8 cellular contexts compared by ENCODE assay signal in genomic region chr7:142587578-142588191, GRCh38.
A peak's percentile ranks its signal among the peaks of the same experiment; 100 is the strongest.
DNase-seq lines count a peak whose midpoint lies in the region; TF ChIP-seq lines count a peak whose summit lies in the region.

No MANE protein-coding gene starts in this region.

- H3K9ac ChIP-seq in H9 (ENCODE audit: extremely low read depth, insufficient read length, low read length) (no peak overlapping the region), Karpas-422 (ENCODE audit: low read length) (no peak overlapping the region)

- no peak overlapping the region for H3K4me3 Mint-ChIP-seq in H9
- no peak overlapping the region for H3K4me3 Mint-ChIP-seq in activated CD4-positive, alpha-beta memory T cell treated with anti-CD3 and anti-CD28 coated beads for 36 hours

- no peak overlapping the region for H4K8ac ChIP-seq in H9 (replicated peaks; ENCODE audit: insufficient read length, low read depth, low read length)

- H4K91ac ChIP-seq in H9 (ENCODE audit: insufficient read length, low read depth, low read length): no peak overlapping the region

- no peaks in the 10 kb centered on the region for H3K27me3 ChIP-seq in H9 (ENCODE audit: insufficient read depth, low read length)
- no peaks in the 10 kb centered on the region for H3K27me3 ChIP-seq in Karpas-422 (ENCODE audit: low read length)
- no peaks in the 10 kb centered on the region for H3K27me3 ChIP-seq in iPS DF 6.9 (ENCODE audit: control insufficient read depth, insufficient read depth, low read length)

- CTCF ChIA-PET in activated CD4-positive, alpha-beta memory T cell treated with anti-CD3 and anti-CD28 coated beads for 36 hours (lab: Charles Lee): interaction anchor here (0.7 to 2.8 kb wide), 20 partner anchors 9 to 373 kb away, joined by 3 to 22 read pairs (median 3); no protein-coding TSS in a partner anchor

- H2AFZ ChIP-seq in H9 (ENCODE audit: low read length) (peak overlapping the region; percentile 98), Karpas-422 (ENCODE audit: low read length) (no peak overlapping the region)

- WGBS in H9 (ENCODE audit: extremely low coverage, insufficient read length, low lambda C conversion rate): no CpG with 5 or more reads among the region's 5 CpGs
- WGBS in iPS DF 6.9 (ENCODE audit: insufficient coverage, insufficient read length): no CpG with 5 or more reads among the region's 5 CpGs

- H4K5ac ChIP-seq in H9 (ENCODE audit: insufficient read length, low read depth, low read length): no peak overlapping the region

- H2BK12ac ChIP-seq in H9 (ENCODE audit: insufficient read length, low read depth, low read length): no peak overlapping the region

- TF ChIP-seq CTCF in GM10266 (IDR thresholded peaks at IDR 0.05; ENCODE audit: control insufficient read depth, insufficient read depth, low read depth, missing control alignments) (peak; percentile 75), H9 (conservative IDR thresholded peaks at IDR 0.05) (peak; percentile 85)

- H4K20me1 ChIP-seq in H9 (ENCODE audit: control insufficient read depth, insufficient read depth, insufficient read length) (no peaks in the 10 kb centered on the region), Karpas-422 (ENCODE audit: insufficient read depth, low read depth, low read length) (no peaks in the 10 kb centered on the region)

- H3K27ac ChIP-seq in H9 (ENCODE audit: insufficient read length, low read depth, low read length): no peak overlapping the region
- H3K27ac ChIP-seq in Karpas-422 (ENCODE audit: low read length): no peak overlapping the region
- no peak overlapping the region for H3K27ac ChIP-seq in iPS DF 6.9 (ENCODE audit: low read length)

- H2AK5ac ChIP-seq in H9 (ENCODE audit: insufficient read length, low read length): no peak overlapping the region

- H2BK15ac ChIP-seq in H9 (ENCODE audit: low read depth, low read length): no peak overlapping the region

- H3K4me1 ChIP-seq in H9 (ENCODE audit: insufficient read depth, low read length): peaks cover 5% of the 10 kb centered on the region; the same call in 1 of the 2 replicates
- H3K4me1 ChIP-seq in Karpas-422 (ENCODE audit: low read length): no peaks in the 10 kb centered on the region
- no peaks in the 10 kb centered on the region for H3K4me1 ChIP-seq in iPS DF 6.9 (ENCODE audit: control insufficient read depth, insufficient read depth, low read length)

- peaks cover 10 to 12% of the 10 kb centered on the region in 2 experiments for H3K4me1 Mint-ChIP-seq in H9
- peaks cover 8% of the 10 kb centered on the region for H3K4me1 Mint-ChIP-seq in activated CD4-positive, alpha-beta memory T cell treated with anti-CD3 and anti-CD28 coated beads for 36 hours (ENCODE audit: low read depth)

- H3K4me2 ChIP-seq in H9 (ENCODE audit: insufficient read depth, insufficient read length, low read length) (no peak overlapping the region), Karpas-422 (ENCODE audit: low read depth, low read length, poor library complexity, severe bottlenecking) (no peak overlapping the region)

- H2BK5ac ChIP-seq in H9 (ENCODE audit: insufficient read length, low read length): no peak overlapping the region

- H2BK120ac ChIP-seq in H9 (ENCODE audit: low read depth, low read length, poor library complexity, severe bottlenecking): no peak overlapping the region

- H3K9me2 ChIP-seq in Karpas-422 (replicated peaks; ENCODE audit: insufficient read depth, low read length): no peaks in the 10 kb centered on the region

- H3K27ac Mint-ChIP-seq in H9: peak overlapping the region in 1 of 3 experiments; percentile 12; a peak in 1 of 7 replicates
- peak overlapping the region; percentile 54 for H3K27ac Mint-ChIP-seq in activated CD4-positive, alpha-beta memory T cell treated with anti-CD3 and anti-CD28 coated beads for 36 hours

- H3K4ac ChIP-seq in H9 (ENCODE audit: low read depth, low read length): no peak overlapping the region

- H3K56ac ChIP-seq in H9 (ENCODE audit: insufficient read length, low read depth, low read length): no peak overlapping the region

- H3K23me2 ChIP-seq in H9 (ENCODE audit: insufficient read length, low read depth, low read length, poor library complexity, severe bottlenecking): no peaks in the 10 kb centered on the region

- no peaks in the 10 kb centered on the region for H3K79me1 ChIP-seq in H9 (ENCODE audit: insufficient read depth, low read depth, low read length, poor library complexity, severe bottlenecking)

- POLR2A ChIA-PET in activated CD4-positive, alpha-beta memory T cell treated with anti-CD3 and anti-CD28 coated beads for 36 hours (lab: Charles Lee): interaction anchor here (0.6 to 1.4 kb wide), 2 partner anchors 160 to 202 kb away, joined by 3 to 4 read pairs; no protein-coding TSS in a partner anchor

- H2BK20ac ChIP-seq in H9 (ENCODE audit: low read depth, low read length, poor library complexity, severe bottlenecking): no peak overlapping the region

- no peak overlapping the region for H3K14ac ChIP-seq in H9 (ENCODE audit: insufficient read depth, low read length)

- H3K4me3 ChIP-seq in Karpas-422 (ENCODE audit: low read length) (no peak overlapping the region), iPS DF 6.9 (ENCODE audit: low read length) (no peak overlapping the region)

- DNase-seq in AG20443 (ENCODE audit: low spot score) (peak; percentile 88), GM10266 (ENCODE audit: extremely low spot score) (peak; percentile 72), H9 (peak; percentile 50), Karpas-422 (peak; percentile 80), iPS DF 6.9 (ENCODE audit: low read depth, low spot score) (peak; percentile 22), NCI-H510A treated with DMSO at 0.1 percent for 48 hours (lab: John Stamatoyannopoulos, UW) (no peak)
- no peak for DNase-seq in activated CD4-positive, alpha-beta memory T cell treated with anti-CD3 and anti-CD28 coated beads for 36 hours
- no peak for DNase-seq in activated CD4-positive, CD25-positive, alpha-beta regulatory T cell treated with anti-CD3 and anti-CD28 coated beads, Interleukin-2, amount 50 U/mL, for 72 hours

- intact Hi-C loops in activated CD4-positive, alpha-beta memory T cell treated with anti-CD3 and anti-CD28 coated beads for 36 hours (cut with micrococcal nuclease): loop anchor here (1.0 kb wide), 2 partner anchors 29 to 52 kb away; no protein-coding TSS in a partner anchor

- H3K18ac ChIP-seq in H9 (ENCODE audit: insufficient read length, low read depth, low read length): no peak overlapping the region

- no peak overlapping the region for H3T11ph ChIP-seq in H9 (ENCODE audit: low read length)

- H3K36me3 ChIP-seq in Karpas-422 (ENCODE audit: insufficient read depth, low read length): no peaks in the 10 kb centered on the region
- no peaks in the 10 kb centered on the region for H3K36me3 ChIP-seq in iPS DF 6.9 (ENCODE audit: control insufficient read depth, insufficient read depth, low read length)

- H3K9me3 Mint-ChIP-seq in H9: no peaks in the 10 kb centered on the region; a peak in 1 of 5 replicates
- H3K9me3 Mint-ChIP-seq in activated CD4-positive, alpha-beta memory T cell treated with anti-CD3 and anti-CD28 coated beads for 36 hours: no peaks in the 10 kb centered on the region

- H3K79me2 ChIP-seq in H9 (ENCODE audit: insufficient read depth, low read length) (no peaks in the 10 kb centered on the region), Karpas-422 (ENCODE audit: low read length) (no peaks in the 10 kb centered on the region)

- H3K9me3 ChIP-seq in H9 (ENCODE audit: control insufficient read depth, low read depth, low read length): no peaks in the 10 kb centered on the region
- no peaks in the 10 kb centered on the region for H3K9me3 ChIP-seq in Karpas-422 (ENCODE audit: low read length)
- no peaks in the 10 kb centered on the region for H3K9me3 ChIP-seq in iPS DF 6.9 (ENCODE audit: control insufficient read depth, insufficient read depth, low read length)

- no peak overlapping the region for H3K23ac ChIP-seq in H9 (ENCODE audit: insufficient read length, low read depth, low read length)

- no peaks in the 10 kb centered on the region; the same call in 1 of the 2 replicates for H3K27me3 Mint-ChIP-seq in H9 (ENCODE audit: low read depth)
- no peaks in the 10 kb centered on the region for H3K27me3 Mint-ChIP-seq in activated CD4-positive, alpha-beta memory T cell treated with anti-CD3 and anti-CD28 coated beads for 36 hours

- H3K36me3 Mint-ChIP-seq in H9 (ENCODE audit: insufficient read depth in 1 of 3, low read depth in 3 of 3): no peaks in the 10 kb centered on the region
- no peaks in the 10 kb centered on the region for H3K36me3 Mint-ChIP-seq in activated CD4-positive, alpha-beta memory T cell treated with anti-CD3 and anti-CD28 coated beads for 36 hours

Comparison
In these comparisons a context has a peak if more than half of its experiments do, and no peak if none do; other contexts are left out.
1. DNase-seq: peak in AG20443 (single experiment), GM10266 (single experiment), H9 (single experiment), Karpas-422 (single experiment) and iPS DF 6.9 (single experiment); none in activated CD4-positive, alpha-beta memory T cell treated with anti-CD3 and anti-CD28 coated beads for 36 hours (single experiment), NCI-H510A treated with DMSO at 0.1 percent for 48 hours (single experiment) and activated CD4-positive, CD25-positive, alpha-beta regulatory T cell treated with anti-CD3 and anti-CD28 coated beads, Interleukin-2, amount 50 U/mL, for 72 hours (single experiment).